1 cellular context compared by ENCODE assay signal in genomic region chr2:32594573-32594972, GRCh38.
TF ChIP-seq lines count a peak whose summit lies in the region.

No MANE protein-coding gene starts in this region.

TF ChIP-seq in GM23338, 12 proteins besides CTCF, POLR2A, EP300 and RAD21 (continued from another document):
- TF ChIP-seq ZNF462 (CRISPR knock-in tag; IDR thresholded peaks at IDR 0.05): no peak
